ENCODE assay signal across 10 cellular contexts in the genomic region with DNA sequence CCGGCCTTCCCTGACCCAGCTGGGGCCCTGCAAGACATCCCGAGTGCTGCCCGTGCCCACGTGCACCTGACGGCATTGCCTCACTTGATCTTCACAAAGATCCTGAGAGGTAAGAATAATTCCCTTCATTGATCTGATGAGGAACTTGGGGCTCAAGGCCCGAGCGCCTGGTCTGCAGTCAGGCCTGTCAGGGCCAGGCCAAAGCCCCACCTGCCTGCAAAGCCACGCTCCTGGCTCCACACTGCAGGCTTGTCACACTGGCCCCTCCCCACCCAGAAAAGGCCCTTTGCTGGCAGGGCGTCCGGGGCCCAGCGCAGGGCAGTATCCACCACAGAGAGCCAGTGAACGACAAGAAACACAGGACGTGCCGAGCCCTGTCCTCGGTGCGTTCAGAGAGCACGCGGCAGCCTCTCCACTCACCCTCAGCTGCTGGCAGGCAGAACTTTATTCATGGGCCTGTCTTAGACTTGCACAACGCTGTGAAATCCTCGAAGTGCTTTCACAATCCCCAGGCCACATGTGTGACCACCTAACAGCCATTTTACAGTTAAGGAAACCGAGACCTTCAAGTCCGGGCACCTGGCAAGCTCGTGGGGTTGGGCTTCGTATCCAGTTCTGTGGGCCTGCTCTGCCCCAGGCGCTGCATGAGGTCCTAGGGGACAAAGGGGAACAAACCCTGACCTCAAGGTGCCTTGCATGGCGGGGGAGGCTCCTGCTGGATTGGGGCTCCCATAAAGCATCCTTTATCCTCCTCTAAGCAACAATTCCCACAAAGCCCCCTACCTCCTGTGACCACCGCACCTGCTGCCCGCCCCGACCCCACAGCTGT. TPM values are rescaled to one million over a fixed set of nuclear protein-coding genes. Genes with fewer than 3 reads are reported as not detected.
DNase-seq lines count a peak whose midpoint lies in the region; ATAC-seq and TF ChIP-seq lines count a peak whose summit lies in the region.
"Had no signal": no experiment of that assay in that cellular context is flagged by ENCODE, and none has a peak within 500 bp of the region (broad histone marks: within the 10 kb centered on the region; RNA-seq: fewer than 3 reads in every experiment).

No MANE protein-coding gene starts in this region.

- H3K27me3 ChIP-seq in liver (ENCODE audit: control insufficient read depth in 4 of 4, insufficient read depth in 4 of 4, low read length in 3 of 4) (no peaks in the 10 kb centered on the region), testis (no peaks in the 10 kb centered on the region)
- H3K27me3 ChIP-seq: uterus had no signal

- intact Hi-C loops in testis (cut with DNase I; ENCODE audit: low total_unique reads), result no loop called here

- peak overlapping the region in 1 of 2 donors; percentile 31 for H3K9ac ChIP-seq in liver (ENCODE audit: low read depth in 1 of 2, low read length in 2 of 2)

- H3K4me3 ChIP-seq in NB4 (ENCODE audit: low read depth, low read length), result no peak overlapping the region
- no peak overlapping the region for H3K4me3 ChIP-seq in choroid plexus epithelial cell (ENCODE audit: low read depth, low read length)
- H3K4me3 ChIP-seq in liver (ENCODE audit: low read depth in 1 of 3, low read length in 3 of 3), result no peak overlapping the region
- H3K4me3 ChIP-seq in testis, result no peak overlapping the region
- H3K4me3 ChIP-seq: uterus had no signal

- TF ChIP-seq RAD21 in liver (IDR thresholded peaks at IDR 0.05), result peak in 1 of 2 donors; percentile 7

- peak; percentile 98 for DNase-seq in NB4 (ENCODE audit: low read depth)
- peak; percentile 48 for DNase-seq in choroid plexus epithelial cell (ENCODE audit: low read depth)
- peak; percentile 40 for DNase-seq in testis
- DNase-seq in NCI-H1930 (lab: John Stamatoyannopoulos, UW), result no peak
- no peak for DNase-seq in cerebellum (ENCODE audit: low spot score)
- DNase-seq in NCI-H1105 (lab: John Stamatoyannopoulos, UW), result no peak
- DNase-seq: GOT3 had no signal

- no peak for ATAC-seq in GM18907 (IDR thresholded peaks at IDR 0.05; ENCODE audit: unreplicated experiment)

- H3K36me3 ChIP-seq in liver (ENCODE audit: control insufficient read depth in 4 of 4, insufficient read depth in 3 of 4, low read depth in 1 of 4, low read length in 3 of 4) (no peaks in the 10 kb centered on the region), testis (ENCODE audit: low read depth, missing control alignments) (no peaks in the 10 kb centered on the region)
- H3K36me3 ChIP-seq: uterus had no signal

- H3K27ac ChIP-seq in liver (ENCODE audit: low read depth in 1 of 2, low read length in 2 of 2) (peak overlapping the region; percentile 57 to 65), testis (no peak overlapping the region)
- H3K27ac ChIP-seq: uterus had no signal

- H3K9me3 ChIP-seq in liver (ENCODE audit: control insufficient read depth in 4 of 4, low read length in 3 of 4) (no peaks in the 10 kb centered on the region), testis (no peaks in the 10 kb centered on the region)
- H3K9me3 ChIP-seq: uterus had no signal

- H3K4me1 ChIP-seq in liver (ENCODE audit: control insufficient read depth in 4 of 4, insufficient read depth in 4 of 4, low read length in 3 of 4) (peaks cover 19 to 31% (median 27%) of the 10 kb centered on the region in 4 donors), testis (peaks cover 23% of the 10 kb centered on the region)
- H3K4me1 ChIP-seq: uterus had no signal

- TF ChIP-seq POLR2A in NB4 (IDR thresholded peaks at IDR 0.05; ENCODE audit: extremely low read depth, insufficient read length), result no peak
- TF ChIP-seq POLR2A in testis (IDR thresholded peaks at IDR 0.05), result no peak

- 67% methylated on average over 29 of the region's 29 CpGs for WGBS in liver
- 75 to 78% methylated on average over 23 to 29 of the region's 29 CpGs for WGBS in testis, 2 donors

- TF ChIP-seq CTCF in NB4 (IDR thresholded peaks at IDR 0.05; ENCODE audit: low read depth, low read length) (no peak), choroid plexus epithelial cell (conservative IDR thresholded peaks at IDR 0.05; ENCODE audit: low read depth, low read length) (no peak), liver (IDR thresholded peaks at IDR 0.05; ENCODE audit: low read depth, low read length, missing input control) (no peak), testis (IDR thresholded peaks at IDR 0.05) (no peak)

TF ChIP-seq in liver, 16 proteins besides CTCF, POLR2A, EP300 and RAD21:
- TF ChIP-seq YY1 (IDR thresholded peaks at IDR 0.05) (peak; percentile 26), RXRA (IDR thresholded peaks at IDR 0.05) (peak in 1 of 2 donors; percentile 31), HNF4G (IDR thresholded peaks at IDR 0.05) (no peak)
- TF ChIP-seq, protein P1, sequence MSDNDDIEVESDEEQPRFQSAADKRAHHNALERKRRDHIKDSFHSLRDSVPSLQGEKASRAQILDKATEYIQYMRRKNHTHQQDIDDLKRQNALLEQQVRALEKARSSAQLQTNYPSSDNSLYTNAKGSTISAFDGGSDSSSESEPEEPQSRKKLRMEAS (IDR thresholded peaks at IDR 0.05), result peak; percentile 86

RNA-seq across cellular contexts. Expression of a gene that starts 14.7 kb away (rescaled TPM):
- 10 to 100 TPM; 14.9 to 20.4 TPM for total RNA-seq in liver
- polyA plus RNA-seq in liver, result 10 to 100 TPM in 1 of 2 donors, 1 to 10 TPM in 1; 6.1 to 30.0 TPM
- 10 to 100 TPM; 62.4 to 62.9 TPM for total RNA-seq in testis
- polyA plus RNA-seq in testis (ENCODE audit: insufficient read depth, low read depth, low replicate concordance), result 77.5 TPM
- total RNA-seq in cerebellum, result 37.0 TPM

RNA-seq across cellular contexts. Expression of a gene that starts 58.8 kb away (rescaled TPM):
- under 1 TPM in 1 of 2 donors, not detected in 1; 0.42 TPM for total RNA-seq in liver
- not detected for polyA plus RNA-seq in liver
- not detected for total RNA-seq in testis
- not detected for polyA plus RNA-seq in testis (ENCODE audit: insufficient read depth, low read depth, low replicate concordance)
- total RNA-seq in cerebellum, result not detected
- total RNA-seq: uterus had no signal

Comparison
In these comparisons a context has a peak if more than half of its experiments do, and no peak if none do; other contexts are left out.
1. DNase-seq: peak in NB4 (single experiment), choroid plexus epithelial cell (single experiment) and testis (single experiment); none in NCI-H1930 (0 of 2), cerebellum (single experiment) and NCI-H1105 (single experiment).
2. H3K27ac ChIP-seq: peak in liver (2 of 2); none in testis (0 of 2).